ENCODE assay signal across 8 cellular contexts in genomic region chr4:123599061-123599919, GRCh38.
DNase-seq lines count a peak whose midpoint lies in the region; ATAC-seq and TF ChIP-seq lines count a peak whose summit lies in the region.

No MANE protein-coding gene starts in this region.

- no peaks in the 10 kb centered on the region for H3K9me3 ChIP-seq in iPS-20b (ENCODE audit: insufficient read depth, low read depth, low read length)

- H3K27ac ChIP-seq in iPS-20b (ENCODE audit: low read length) (peak overlapping the region; percentile 52), dorsolateral prefrontal cortex (peak overlapping the region in 6 of 59 donors; percentile 3 to 58 (median 30))

- TF ChIP-seq CTCF in dorsolateral prefrontal cortex (IDR thresholded peaks at IDR 0.05 in 54 of 56, conservative IDR thresholded peaks at IDR 0.05 in 2 of 56; ENCODE audit: low read depth in 1 of 56, partially characterized antibody in 56 of 56): no peak

- H3K9ac ChIP-seq in iPS-20b (ENCODE audit: low read depth, low read length): peak overlapping the region; percentile 16; the same call in 1 of the 2 replicates

- peak; percentile 94 for DNase-seq in SIG-M5 treated with dmso at 0.1 percent for 504 hours (lab: John Stamatoyannopoulos, UW; ENCODE audit: unreplicated experiment)
- DNase-seq in cerebellar cortex (ENCODE audit: low spot score): no peak
- DNase-seq in dorsolateral prefrontal cortex: no peak
- DNase-seq in stimulated activated CD4-positive, alpha-beta T cell treated with anti-CD3 and anti-CD28 coated beads, Interleukin-12 subunit alpha, Interleukin-12 subunit beta, amount 100 ng/mL, for 4 hours: no peak

- H3K27me3 ChIP-seq in iPS-20b (ENCODE audit: insufficient read depth, low read length) (no peaks in the 10 kb centered on the region), dorsolateral prefrontal cortex (no peaks in the 10 kb centered on the region)

- H3K4me3 ChIP-seq in iPS-20b (ENCODE audit: low read length) (no peak overlapping the region), dorsolateral prefrontal cortex (no peak overlapping the region)

- H3K4me1 ChIP-seq in iPS-20b (ENCODE audit: insufficient read depth, low read length): peaks cover 25% of the 10 kb centered on the region; the same call in 1 of the 2 replicates

- intact Hi-C loops in dorsolateral prefrontal cortex (cut with DNase I): no loop called here

- H3K36me3 ChIP-seq in iPS-20b (ENCODE audit: insufficient read depth, low read depth, low read length): no peaks in the 10 kb centered on the region

- ATAC-seq in GM18498 (IDR thresholded peaks at IDR 0.05; ENCODE audit: unreplicated experiment): peak; percentile 15
- ATAC-seq in HG02610 (IDR thresholded peaks at IDR 0.05; ENCODE audit: unreplicated experiment): peak; percentile 2
- ATAC-seq in HG02970 (IDR thresholded peaks at IDR 0.05; ENCODE audit: low FRiP score, unreplicated experiment): no peak
